Comparison of ENCODE assay signal across 17 cellular contexts in genomic region chr3:113890256-113890900, GRCh38. TPM values are rescaled to one million over a fixed set of nuclear protein-coding genes. Genes with fewer than 3 reads are reported as not detected.
DNase-seq lines count a peak whose midpoint lies in the region; ATAC-seq, FAIRE-seq and TF ChIP-seq lines count a peak whose summit lies in the region.
"Had no signal": no experiment of that assay in that cellular context is flagged by ENCODE, and none has a peak within 500 bp of the region (broad histone marks: within the 10 kb centered on the region; RNA-seq: fewer than 3 reads in every experiment).

No MANE protein-coding gene starts in this region.

- POLR2A ChIA-PET in SK-N-SH (lab: Yijun Ruan, JAX): no interaction called here

- CTCF ChIA-PET in SK-N-SH (lab: Yijun Ruan, JAX): interaction anchor here (1.3 kb wide), 1 partner anchor 46 kb away, joined by 7 read pairs; no protein-coding TSS in a partner anchor

- no peaks in the 10 kb centered on the region for H3F3A ChIP-seq in SK-N-SH (replicated peaks; ENCODE audit: insufficient read depth)

- H3K4me1 ChIP-seq in SK-N-SH (ENCODE audit: control insufficient read depth in 1 of 2, insufficient read depth in 2 of 2, low read depth in 1 of 2, low read length in 1 of 2): no peaks in the 10 kb centered on the region
- H3K4me1 ChIP-seq in RWPE2 (ENCODE audit: insufficient read depth, poor library complexity, severe bottlenecking): no peaks in the 10 kb centered on the region
- peaks cover 0 to 3% of the 10 kb centered on the region in 2 donors for H3K4me1 ChIP-seq in kidney (ENCODE audit: control insufficient read depth in 1 of 2, insufficient read depth in 1 of 2, low read depth in 1 of 2, low read length in 2 of 2)
- H3K4me1 ChIP-seq in aorta (ENCODE audit: control insufficient read depth in 1 of 2, insufficient read depth in 2 of 2, low read length in 2 of 2): no peaks in the 10 kb centered on the region
- H3K4me1 ChIP-seq: thyroid gland had no signal

- 0 out of 3 replicates have a peak, but pooled peaks have one; percentile 50 for ATAC-seq in SK-N-SH treated with all-trans-retinoic acid at 6 μM for 48 hours
- ATAC-seq in RWPE2 (ENCODE audit: low read depth): peak; percentile 56
- ATAC-seq in aorta (ENCODE audit: low FRiP score): peak; percentile 44
- no peak for ATAC-seq in HG03095 (IDR thresholded peaks at IDR 0.05; ENCODE audit: unreplicated experiment)

- no peak for TF ChIP-seq RAD21 in SK-N-SH (IDR thresholded peaks at IDR 0.05; ENCODE audit: low read length)

- H3K27me3 ChIP-seq in SK-N-SH (ENCODE audit: insufficient read depth): no peaks in the 10 kb centered on the region
- no peaks in the 10 kb centered on the region for H3K27me3 ChIP-seq in RWPE2 (ENCODE audit: insufficient read depth, poor library complexity, severe bottlenecking)
- H3K27me3 ChIP-seq in aorta (ENCODE audit: control insufficient read depth in 1 of 2, insufficient read depth in 2 of 2, low read length in 1 of 2): no peaks in the 10 kb centered on the region
- H3K27me3 ChIP-seq: thyroid gland had no signal

- no peaks in the 10 kb centered on the region for H3K9me2 ChIP-seq in SK-N-SH

- H3K9ac ChIP-seq in SK-N-SH: no peak overlapping the region
- H3K9ac ChIP-seq in kidney (ENCODE audit: low read length in 2 of 2): peak overlapping the region in 1 of 2 donors; percentile 17

- H4K20me1 ChIP-seq in SK-N-SH (ENCODE audit: insufficient read depth): no peaks in the 10 kb centered on the region

- TF ChIP-seq CTCF in SK-N-SH (IDR thresholded peaks at IDR 0.05): no peak
- TF ChIP-seq CTCF in RWPE2 (IDR thresholded peaks at IDR 0.05; ENCODE audit: poor library complexity, severe bottlenecking): no peak
- TF ChIP-seq CTCF in kidney (IDR thresholded peaks at IDR 0.05; ENCODE audit: borderline replicate concordance, extremely low read depth, insufficient read depth): peak; percentile 29

- FAIRE-seq in kidney (lab: Jason Lieb, UNC): no peak
- FAIRE-seq: GM12891 had no signal

- H2AFZ ChIP-seq in SK-N-SH (ENCODE audit: low read depth): no peak overlapping the region

- intact Hi-C loops in kidney (cut with DNase I): no loop called here
- intact Hi-C loops in aorta (cut with DNase I): no loop called here

- H3K4me2 ChIP-seq in SK-N-SH: no peak overlapping the region

- no peaks in the 10 kb centered on the region for H3K27me3 Mint-ChIP-seq in activated T-cell treated with anti-CD3 and anti-CD28 coated beads, Interleukin-2, amount 50 U/mL, for 24 hours
- H3K27me3 Mint-ChIP-seq: activated naive CD8-positive, alpha-beta T cell had no signal

- no peak for DNase-seq in SK-N-SH
- DNase-seq in RWPE2 (ENCODE audit: low spot score): no peak
- DNase-seq in kidney: no peak
- DNase-seq in aorta: no peak
- no peak for DNase-seq in activated naive CD4-positive, alpha-beta T cell treated with anti-CD3 and anti-CD28 coated beads, Interleukin-2, amount 50 U/mL, for 16 hours
- DNase-seq in activated T-cell treated with anti-CD3 and anti-CD28 coated beads, Interleukin-2, amount 50 U/mL, for 24 hours: no peak
- DNase-seq: DMS 273 treated with DMSO at 0.1 percent for 48 hours; hippocampal formation; mesenchymal stem cell; NCI-H446; Right ventricle myocardium superior; stimulated activated CD4-positive, alpha-beta T cell treated with anti-CD3 and anti-CD28 coated beads, Interleukin-12 subunit alpha, Interleukin-12 subunit beta, amount 100 ng/mL, for 4 hours; thyroid gland had no signal

- no peak for TF ChIP-seq EP300 in SK-N-SH (IDR thresholded peaks at IDR 0.05; ENCODE audit: borderline replicate concordance in 1 of 2, low read depth in 1 of 2, low read length in 1 of 2)

- no peak overlapping the region for H3K4me3 Mint-ChIP-seq in activated T-cell treated with anti-CD3 and anti-CD28 coated beads, Interleukin-2, amount 50 U/mL, for 24 hours
- H3K4me3 Mint-ChIP-seq: activated naive CD8-positive, alpha-beta T cell had no signal

- 100% methylated on average over 5 of the region's 8 CpGs for WGBS in SK-N-SH (ENCODE audit: low lambda C conversion rate)
- whole genome bisulfite sequencing in aorta, 2 donors: 73 to 77% methylated on average over 8 of the region's 8 CpGs

- no peaks in the 10 kb centered on the region for H3K79me2 ChIP-seq in SK-N-SH (ENCODE audit: insufficient read depth)

- no peaks in the 10 kb centered on the region for H3K4me1 Mint-ChIP-seq in activated T-cell treated with anti-CD3 and anti-CD28 coated beads, Interleukin-2, amount 50 U/mL, for 24 hours (ENCODE audit: low read depth)

- H3K4me3 ChIP-seq in SK-N-SH (ENCODE audit: low read depth in 2 of 2, low read length in 1 of 2) (no peak overlapping the region), RWPE2 (ENCODE audit: severe bottlenecking) (no peak overlapping the region), kidney (ENCODE audit: low read length in 2 of 2) (peak overlapping the region in 1 of 2 donors; percentile 5), aorta (ENCODE audit: low read length in 2 of 2) (no peak overlapping the region)
- H3K4me3 ChIP-seq: thyroid gland had no signal

- H3K27ac Mint-ChIP-seq in activated T-cell treated with anti-CD3 and anti-CD28 coated beads, Interleukin-2, amount 50 U/mL, for 24 hours: no peak overlapping the region
- H3K27ac Mint-ChIP-seq: activated naive CD8-positive, alpha-beta T cell had no signal

- no peak overlapping the region for H3K27ac ChIP-seq in SK-N-SH (ENCODE audit: low read depth in 2 of 2, low read length in 1 of 2)
- no peak overlapping the region for H3K27ac ChIP-seq in RWPE2 (ENCODE audit: poor library complexity, severe bottlenecking)
- H3K27ac ChIP-seq in kidney (ENCODE audit: low read depth in 2 of 2, low read length in 2 of 2): no peak overlapping the region
- H3K27ac ChIP-seq in aorta (ENCODE audit: low read depth in 1 of 2, low read length in 2 of 2): no peak overlapping the region
- H3K27ac ChIP-seq: thyroid gland had no signal

- H3K9me3 ChIP-seq in SK-N-SH: no peaks in the 10 kb centered on the region
- H3K9me3 ChIP-seq in RWPE2 (ENCODE audit: severe bottlenecking): no peaks in the 10 kb centered on the region
- H3K9me3 ChIP-seq in kidney (ENCODE audit: control insufficient read depth in 1 of 2, low read length in 2 of 2): no peaks in the 10 kb centered on the region
- H3K9me3 ChIP-seq in aorta (ENCODE audit: control insufficient read depth, low read length): no peaks in the 10 kb centered on the region
- H3K9me3 ChIP-seq: thyroid gland had no signal

- H3K36me3 Mint-ChIP-seq in activated T-cell treated with anti-CD3 and anti-CD28 coated beads, Interleukin-2, amount 50 U/mL, for 24 hours (ENCODE audit: low read depth): no peaks in the 10 kb centered on the region
- H3K36me3 Mint-ChIP-seq: activated naive CD8-positive, alpha-beta T cell had no signal

- H3K9me3 Mint-ChIP-seq in activated T-cell treated with anti-CD3 and anti-CD28 coated beads, Interleukin-2, amount 50 U/mL, for 24 hours: no peaks in the 10 kb centered on the region

- no peaks in the 10 kb centered on the region for H3K36me3 ChIP-seq in SK-N-SH (replicated peaks in 1 of 2; ENCODE audit: control insufficient read depth in 1 of 2, insufficient read depth in 2 of 2, low read length in 1 of 2)
- H3K36me3 ChIP-seq in RWPE2 (ENCODE audit: low read depth): no peaks in the 10 kb centered on the region
- H3K36me3 ChIP-seq in kidney (ENCODE audit: control insufficient read depth in 1 of 2, insufficient read depth in 2 of 2, low read length in 2 of 2): no peaks in the 10 kb centered on the region
- no peaks in the 10 kb centered on the region for H3K36me3 ChIP-seq in aorta (ENCODE audit: control insufficient read depth in 1 of 2, insufficient read depth in 2 of 2, low read length in 1 of 2)
- H3K36me3 ChIP-seq: thyroid gland had no signal

TF ChIP-seq in SK-N-SH treated with all-trans-retinoic acid at 6 μM for 48 hours, 23 proteins besides CTCF, POLR2A, EP300 and RAD21 (continues in another document):
- TF ChIP-seq BACH2 (CRISPR knock-in tag; IDR thresholded peaks at IDR 0.05; ENCODE audit: borderline replicate concordance) (no peak), CREB5 (CRISPR knock-in tag; IDR thresholded peaks at IDR 0.05; ENCODE audit: low read depth) (no peak), SNAI2 (CRISPR knock-in tag; IDR thresholded peaks at IDR 0.05) (no peak)

TF ChIP-seq in SK-N-SH, 30 proteins besides CTCF, POLR2A, EP300 and RAD21 (continues in another document):
- TF ChIP-seq MAX (IDR thresholded peaks at IDR 0.05; ENCODE audit: low read depth) (no peak), IRF3 (IDR thresholded peaks at IDR 0.05; ENCODE audit: low read depth, low read length) (no peak), FOXM1 (IDR thresholded peaks at IDR 0.05; ENCODE audit: low read depth) (no peak), MXI1 (IDR thresholded peaks at IDR 0.05; ENCODE audit: low read depth, low read length) (no peak)

RNA-seq across cellular contexts. Expression of gene GRAMD1C, which starts 51.8 kb away (rescaled TPM):
- polyA plus RNA-seq in SK-N-SH (2012; rRNA removed) (1.2 and 1.3 TPM in 2 replicates), kidney (ENCODE audit: insufficient read depth, low read depth, low replicate concordance) (21.0 TPM), aorta (1 to 10 TPM in 1 of 2 donors, under 1 TPM in 1; 0.97 to 4.0 TPM)
- polyA plus RNA-seq in SK-N-SH (2012; cell fraction: cytosol; rRNA removed): 1.5 and 2.3 TPM in 2 replicates
- polyA plus RNA-seq in SK-N-SH (2012; cell fraction: nucleus; rRNA removed): 2.4 and 4.6 TPM in 2 replicates
- total RNA-seq in kidney (21.0 TPM), aorta (1 to 10 TPM; 2.4 to 2.7 TPM)

RNA-seq across cellular contexts. Expression of gene ZDHHC23, which starts 57.4 kb away (rescaled TPM):
- 3.7 and 6.4 TPM in 2 replicates for polyA plus RNA-seq in SK-N-SH (2012; rRNA removed)
- polyA plus RNA-seq in SK-N-SH (2012; cell fraction: cytosol; rRNA removed): 3.3 and 3.7 TPM in 2 replicates
- polyA plus RNA-seq in SK-N-SH (2012; cell fraction: nucleus; rRNA removed): 8.1 and 16.0 TPM in 2 replicates
- 20.1 TPM for total RNA-seq in kidney
- 4.8 TPM for polyA plus RNA-seq in kidney (ENCODE audit: insufficient read depth, low read depth, low replicate concordance)
- 10 to 100 TPM in 1 of 2 donors, 1 to 10 TPM in 1; 4.1 to 12.7 TPM for total RNA-seq in aorta
- polyA plus RNA-seq in aorta: 1 to 10 TPM in 1 of 2 donors, under 1 TPM in 1; 0.75 to 1.5 TPM
